Comparison of ENCODE assay signal across 8 cellular contexts in the genomic region with DNA sequence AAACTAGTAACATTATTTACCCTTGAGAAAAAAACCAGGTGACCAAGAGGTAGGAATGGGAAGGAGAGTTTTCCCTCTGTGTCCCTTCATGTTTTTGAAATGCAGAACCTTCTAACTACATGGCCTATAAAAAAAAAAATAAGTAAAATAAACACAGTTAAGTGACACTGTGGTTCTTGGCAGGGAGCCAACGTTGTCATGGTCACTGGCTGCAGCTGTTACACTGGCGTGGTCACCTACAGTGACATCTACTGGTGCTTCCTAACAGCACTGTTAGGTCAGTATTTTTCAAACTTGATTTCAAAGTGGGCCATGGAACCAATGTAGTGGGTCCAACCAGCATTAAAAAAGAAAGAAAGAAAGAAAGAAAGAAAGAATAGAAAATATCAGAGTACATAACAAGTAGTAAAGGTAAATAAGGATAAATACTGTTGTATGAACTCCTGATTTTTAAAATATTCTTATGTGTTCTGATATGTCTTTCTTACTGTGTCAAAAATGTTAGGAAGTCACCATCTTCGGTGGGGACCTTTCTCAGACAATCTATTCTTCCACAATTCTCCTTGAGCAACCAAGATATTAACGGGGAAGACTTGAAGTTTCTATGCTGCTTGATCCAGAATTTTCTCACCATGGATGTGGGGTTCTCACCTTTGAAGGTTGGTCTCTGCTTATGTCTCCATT. TPM values are rescaled to one million over a fixed set of nuclear protein-coding genes. Genes with fewer than 3 reads are reported as not detected.
DNase-seq lines count a peak whose midpoint lies in the region; ATAC-seq and TF ChIP-seq lines count a peak whose summit lies in the region.

No MANE protein-coding gene starts in this region.

- H3K27me3 Mint-ChIP-seq in type B pancreatic cell = no peaks in the 10 kb centered on the region

- no peak overlapping the region for H2AFZ ChIP-seq in parathyroid adenoma

- H3K9ac ChIP-seq in parathyroid adenoma = no peak overlapping the region

- ATAC-seq in HG02588 (IDR thresholded peaks at IDR 0.05; ENCODE audit: unreplicated experiment) = peak; percentile 96

- peak; percentile 95 for DNase-seq in NAMALWA (ENCODE audit: low spot score)
- DNase-seq in SK-MEL-5 (ENCODE audit: low read depth, low spot score) = peak; percentile 86
- DNase-seq in activated naive CD4-positive, alpha-beta T cell treated with Interleukin-2 at 50 U/mL for 16 hours = peak; percentile 63
- DNase-seq in globus pallidus (ENCODE audit: low spot score) = peak; percentile 92
- peak; percentile 88 for DNase-seq in type B pancreatic cell (ENCODE audit: extremely low spot score, unreplicated experiment)

- no peaks in the 10 kb centered on the region for H3K36me3 Mint-ChIP-seq in type B pancreatic cell

- TF ChIP-seq CTCF in GM12872 (IDR thresholded peaks at IDR 0.05; ENCODE audit: insufficient read depth, low read depth, low read length) = peak; percentile 73
- peak; percentile 93 for TF ChIP-seq CTCF in parathyroid adenoma (IDR thresholded peaks at IDR 0.05)
- TF ChIP-seq CTCF in type B pancreatic cell (conservative IDR thresholded peaks at IDR 0.05) = peak; percentile 78

- no peaks in the 10 kb centered on the region for H3K36me3 ChIP-seq in parathyroid adenoma (ENCODE audit: control insufficient read depth, insufficient read depth, low read length)

- no peaks in the 10 kb centered on the region for H3K9me3 ChIP-seq in parathyroid adenoma (ENCODE audit: control insufficient read depth, low read length)

- no peaks in the 10 kb centered on the region for H3K27me3 ChIP-seq in parathyroid adenoma (ENCODE audit: control insufficient read depth, insufficient read depth, low read length)

- no peaks in the 10 kb centered on the region for H3K4me1 ChIP-seq in parathyroid adenoma

- no peak overlapping the region for H3K4me3 ChIP-seq in parathyroid adenoma (ENCODE audit: low read depth, low read length)

- H3K9me3 Mint-ChIP-seq in type B pancreatic cell = no peaks in the 10 kb centered on the region

- no peaks in the 10 kb centered on the region for H3K79me2 ChIP-seq in parathyroid adenoma

- H3K4me2 ChIP-seq in parathyroid adenoma (ENCODE audit: low read length) = no peak overlapping the region

- no peak overlapping the region for H3K4me3 Mint-ChIP-seq in type B pancreatic cell

- in situ Hi-C loops in SK-MEL-5 (cut with HindIII; ENCODE audit: low pct_unique_long_range_greater_than_20kb, low sequenced_read_pairs) = no loop called here

- H3K27ac Mint-ChIP-seq in type B pancreatic cell = no peak overlapping the region

- H3K27ac ChIP-seq in parathyroid adenoma = no peak overlapping the region

- peaks cover 9% of the 10 kb centered on the region for H3K4me1 Mint-ChIP-seq in type B pancreatic cell (ENCODE audit: unreplicated experiment)

RNA-seq across cellular contexts. Expression of gene PJA2, which starts 59.1 kb away (rescaled TPM):
- total RNA-seq in SK-MEL-5 (2014; rRNA removed; shearing (Covaris generic)) = 29.1 and 30.1 TPM in 2 replicates
- polyA plus RNA-seq in SK-MEL-5 (2015; cell fraction: cytosol; rRNA removed) = 28.8 and 36.8 TPM in 2 replicates
- 20.8 and 24.4 TPM in 2 replicates for polyA plus RNA-seq in SK-MEL-5 (2015; cell fraction: nucleus; rRNA removed)
- 60.2 and 79.9 TPM in 2 replicates for total RNA-seq in type B pancreatic cell (ENCODE audit: low replicate concordance)
